8 cellular contexts compared by ENCODE assay signal in the genomic region with DNA sequence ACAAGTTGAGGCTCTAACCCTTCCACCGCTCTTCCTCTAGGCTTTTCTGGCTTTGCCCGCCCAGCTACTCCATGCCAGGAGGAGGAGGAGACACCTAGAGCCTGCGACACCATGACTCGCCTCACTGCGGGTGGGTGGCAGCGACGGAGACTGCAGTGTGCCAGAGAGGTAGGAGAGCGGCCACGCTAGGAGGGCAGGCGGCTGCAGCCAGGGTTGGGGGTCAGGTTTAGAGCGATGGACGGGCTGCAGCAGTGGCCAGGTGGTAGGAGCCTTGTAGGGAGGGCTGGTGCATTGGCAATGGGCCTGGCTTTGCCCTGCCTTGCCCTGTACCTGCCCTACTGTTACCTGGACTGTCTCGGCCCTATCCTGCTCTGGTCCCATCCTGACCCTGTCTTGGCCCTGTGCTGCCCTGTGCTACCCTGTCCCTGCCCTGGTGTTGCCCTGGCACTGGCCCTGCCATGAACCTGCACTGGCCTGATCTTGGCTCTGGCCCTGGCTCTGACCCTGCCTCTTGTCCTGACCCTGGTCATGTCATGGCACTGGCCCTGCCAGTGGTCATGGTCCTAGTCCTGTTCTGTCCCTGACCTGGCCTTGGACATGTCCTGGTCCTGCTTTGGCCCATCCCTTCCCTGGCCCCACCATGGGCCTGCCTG.
A peak's percentile ranks its signal among the peaks of the same experiment; 100 is the strongest.
DNase-seq lines count a peak whose midpoint lies in the region; ATAC-seq and TF ChIP-seq lines count a peak whose summit lies in the region.
"Not testable (repeated sequence)": the region's sequence is repeated elsewhere in the genome, so short reads cannot be mapped to it uniquely, and the experiment has no call there.

No MANE protein-coding gene starts in this region.

- peak overlapping the region; percentile 8 for H3K14ac ChIP-seq in neuronal stem cell (ENCODE audit: low read length)
- H3K14ac ChIP-seq in trophoblast cell (ENCODE audit: low read length), result not testable (repeated sequence)

- TF ChIP-seq POLR2A in spleen (IDR thresholded peaks at IDR 0.05), result not testable (repeated sequence)

- not testable (repeated sequence) for H3K4me2 ChIP-seq in neuronal stem cell (ENCODE audit: insufficient read depth, low read length, poor library complexity, severe bottlenecking); osteoblast (ENCODE audit: insufficient read depth, low read length); trophoblast cell (ENCODE audit: low read length)

- H4K8ac ChIP-seq in neuronal stem cell (ENCODE audit: low read depth, low read length); trophoblast cell (ENCODE audit: low read depth, low read length): not testable (repeated sequence)

- H3K4ac ChIP-seq in neuronal stem cell (ENCODE audit: low read length); trophoblast cell (ENCODE audit: low read depth, low read length): not testable (repeated sequence)

- DNase-seq in RWPE2 (ENCODE audit: low spot score) (peak; percentile 40), SK-MEL-5 (ENCODE audit: low read depth, low spot score) (peak; percentile 2), coronary artery (ENCODE audit: low spot score) (peak; percentile 46), mesenteric fat pad (ENCODE audit: low spot score) (peak; percentile 84), osteoblast (ENCODE audit: insufficient read length, low spot score, missing footprints) (peak; percentile 37), spleen (peak; percentile 68)
- DNase-seq in neuronal stem cell (ENCODE audit: low spot score); trophoblast cell: not testable (repeated sequence)

- not testable (repeated sequence) for H3K18ac ChIP-seq in neuronal stem cell (ENCODE audit: low read length); trophoblast cell (ENCODE audit: low read length)

- not testable (repeated sequence) for H3K27ac ChIP-seq in RWPE2 (ENCODE audit: poor library complexity, severe bottlenecking); coronary artery; neuronal stem cell (replicated peaks; ENCODE audit: low read length); osteoblast (ENCODE audit: low read depth, low read length); trophoblast cell (ENCODE audit: low read depth, low read length); spleen

- H3K36me3 ChIP-seq in RWPE2 (ENCODE audit: low read depth); neuronal stem cell (replicated peaks in 1 of 2; ENCODE audit: control insufficient read depth in 2 of 2, insufficient read depth in 2 of 2, low read length in 2 of 2); osteoblast (ENCODE audit: insufficient read depth, low read length); trophoblast cell (ENCODE audit: control insufficient read depth in 1 of 2, insufficient read depth in 2 of 2, low read length in 2 of 2); spleen: not testable (repeated sequence)

- not testable (repeated sequence) for H3K9me3 ChIP-seq in RWPE2 (ENCODE audit: severe bottlenecking); neuronal stem cell (replicated peaks in 1 of 2; ENCODE audit: control insufficient read depth in 2 of 2, insufficient read depth in 1 of 2, low read depth in 1 of 2, low read length in 2 of 2); osteoblast (ENCODE audit: low read depth, low read length); spleen
- peaks cover 54% of the 10 kb centered on the region for H3K9me3 ChIP-seq in trophoblast cell (ENCODE audit: insufficient read depth, low read depth, low read length)

- H4K12ac ChIP-seq in trophoblast cell (ENCODE audit: low read depth, low read length), result not testable (repeated sequence)

- H2BK5ac ChIP-seq in neuronal stem cell (ENCODE audit: low read length); trophoblast cell (ENCODE audit: low read depth, low read length, poor library complexity): not testable (repeated sequence)

- not testable (repeated sequence) for H3K79me2 ChIP-seq in osteoblast (ENCODE audit: insufficient read depth, low read length); trophoblast cell (ENCODE audit: control insufficient read depth, insufficient read depth, low read length, poor library complexity)

- H2BK12ac ChIP-seq in neuronal stem cell (ENCODE audit: low read length); trophoblast cell (ENCODE audit: low read length): not testable (repeated sequence)

- in situ Hi-C loops in SK-MEL-5 (cut with HindIII; ENCODE audit: low pct_unique_long_range_greater_than_20kb, low sequenced_read_pairs), result not testable (repeated sequence)

- H4K20me1 ChIP-seq in osteoblast (ENCODE audit: insufficient read depth, low read length), result not testable (repeated sequence)

- not testable (repeated sequence) for H2AFZ ChIP-seq in neuronal stem cell (ENCODE audit: low read length); osteoblast (ENCODE audit: low read length); trophoblast cell (ENCODE audit: insufficient read depth, low read length, poor library complexity)

- H3K23ac ChIP-seq in neuronal stem cell (ENCODE audit: low read depth, low read length, poor library complexity); trophoblast cell (ENCODE audit: low read length): not testable (repeated sequence)

- not testable (repeated sequence) for H4K91ac ChIP-seq in neuronal stem cell (ENCODE audit: low read depth, low read length, poor library complexity); trophoblast cell (ENCODE audit: low read depth, low read length)

- not testable (repeated sequence) for H2BK15ac ChIP-seq in neuronal stem cell (ENCODE audit: low read length)

- peak overlapping the region; percentile 21 for H3K9ac ChIP-seq in neuronal stem cell (ENCODE audit: low read depth, low read length, poor library complexity)
- H3K9ac ChIP-seq in trophoblast cell (ENCODE audit: low read length), result not testable (repeated sequence)

- not testable (repeated sequence) for H3K79me1 ChIP-seq in neuronal stem cell (ENCODE audit: low read depth, low read length); trophoblast cell (ENCODE audit: low read length)

- H3K4me3 ChIP-seq in RWPE2 (ENCODE audit: severe bottlenecking); coronary artery; neuronal stem cell (ENCODE audit: low read length in 2 of 2); osteoblast (ENCODE audit: insufficient read depth, low read length); spleen: not testable (repeated sequence)
- peak overlapping the region; percentile 13 for H3K4me3 ChIP-seq in trophoblast cell (ENCODE audit: low read depth, low read length)

- no CpG with 5 or more reads among the region's 13 CpGs for WGBS in neuronal stem cell (ENCODE audit: extremely low coverage in 2 of 2, insufficient read length in 2 of 2, insufficient replicate concordance in 1 of 2), 2 donors
- no CpG with 5 or more reads among the region's 13 CpGs for WGBS in trophoblast cell (ENCODE audit: extremely low coverage, insufficient coverage, insufficient read length)
- WGBS in spleen, 5 donors, result 80 to 90% (median 88%) methylated on average over 1 to 13 of the region's 13 CpGs

- TF ChIP-seq CTCF in RWPE2 (IDR thresholded peaks at IDR 0.05; ENCODE audit: poor library complexity, severe bottlenecking); coronary artery (IDR thresholded peaks at IDR 0.05); osteoblast (IDR thresholded peaks at IDR 0.05; ENCODE audit: extremely low read depth, low read depth, low read length); spleen (IDR thresholded peaks at IDR 0.05 in 8 of 11, conservative IDR thresholded peaks at IDR 0.05 in 3 of 11): not testable (repeated sequence)

- not testable (repeated sequence) for H3K4me1 ChIP-seq in RWPE2 (ENCODE audit: insufficient read depth, poor library complexity, severe bottlenecking); neuronal stem cell (ENCODE audit: control insufficient read depth in 2 of 2, insufficient read depth in 1 of 2, low read depth in 1 of 2, low read length in 2 of 2); osteoblast (ENCODE audit: insufficient read depth, low read length); trophoblast cell (ENCODE audit: control insufficient read depth in 1 of 2, insufficient read depth in 2 of 2, low read length in 2 of 2); spleen

- not testable (repeated sequence) for H3K27me3 ChIP-seq in RWPE2 (ENCODE audit: insufficient read depth, poor library complexity, severe bottlenecking); neuronal stem cell (ENCODE audit: control insufficient read depth in 3 of 3, insufficient read depth in 3 of 3, low read depth in 1 of 3, low read length in 3 of 3); osteoblast (ENCODE audit: insufficient read depth, low read length); trophoblast cell (ENCODE audit: insufficient read depth, low read length); spleen (replicated peaks in 1 of 7)

- intact Hi-C loops in spleen (cut with DNase I; ENCODE audit: low total_unique reads), result not testable (repeated sequence)

- ATAC-seq in RWPE2 (ENCODE audit: low read depth), result not testable (repeated sequence)

- H2BK120ac ChIP-seq in neuronal stem cell (ENCODE audit: low read depth, low read length); trophoblast cell (ENCODE audit: insufficient read depth, low read length, poor library complexity): not testable (repeated sequence)

- not testable (repeated sequence) for H2AK5ac ChIP-seq in neuronal stem cell (ENCODE audit: low read depth, low read length); trophoblast cell (ENCODE audit: low read length)
